ENCODE assay signal across 21 cellular contexts in the genomic region with DNA sequence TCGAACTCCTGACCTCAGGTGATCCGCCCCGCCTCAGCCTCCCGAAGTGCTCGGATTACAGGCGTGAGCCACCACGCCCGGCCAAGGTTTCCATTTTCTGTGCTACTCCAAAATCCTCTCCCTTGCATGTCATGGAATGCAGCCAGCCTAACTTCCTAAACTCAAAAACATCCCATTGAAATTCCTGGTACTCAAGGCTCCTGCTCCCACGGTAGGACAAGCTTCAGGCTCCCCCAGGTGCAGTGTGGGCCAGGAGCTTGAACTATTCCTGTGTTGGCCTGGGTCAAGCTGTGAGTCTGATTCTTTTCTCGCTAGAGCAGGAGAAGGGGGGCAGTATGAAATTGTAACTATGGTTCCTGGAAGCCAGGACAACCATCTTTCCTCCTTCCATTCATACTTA.
A peak's percentile ranks its signal among the peaks of the same experiment; 100 is the strongest.
DNase-seq lines count a peak whose midpoint lies in the region; ATAC-seq and TF ChIP-seq lines count a peak whose summit lies in the region.
"Had no signal": no experiment of that assay in that cellular context is flagged by ENCODE, and none has a peak within 500 bp of the region (broad histone marks: within the 10 kb centered on the region; RNA-seq: fewer than 3 reads in every experiment).

No MANE protein-coding gene starts in this region.

- no peak for TF ChIP-seq POLR2A in gastroesophageal sphincter (IDR thresholded peaks at IDR 0.05)
- no peak for TF ChIP-seq POLR2A in gastrocnemius medialis (IDR thresholded peaks at IDR 0.05)
- no peak for TF ChIP-seq POLR2A in uterus (IDR thresholded peaks at IDR 0.05)

- WGBS in right cardiac atrium = 79% methylated on average over 10 of the region's 10 CpGs
- 67 to 75% methylated on average over 6 to 8 of the region's 10 CpGs for WGBS in gastroesophageal sphincter (ENCODE audit: low coverage in 1 of 2), 2 donors

- TF ChIP-seq CTCF in gastroesophageal sphincter (IDR thresholded peaks at IDR 0.05) (no peak), gastrocnemius medialis (IDR thresholded peaks at IDR 0.05 in 4 of 5, conservative IDR thresholded peaks at IDR 0.05 in 1 of 5) (no peak), uterus (IDR thresholded peaks at IDR 0.05) (no peak)

- H3K9me3 ChIP-seq in right cardiac atrium (ENCODE audit: control insufficient read depth, low read length) (no peaks in the 10 kb centered on the region), gastroesophageal sphincter (no peaks in the 10 kb centered on the region), gastrocnemius medialis (no peaks in the 10 kb centered on the region), uterus (no peaks in the 10 kb centered on the region)
- H3K9me3 ChIP-seq: A549, BE2C had no signal

- H3K36me3 ChIP-seq in gastroesophageal sphincter = no peaks in the 10 kb centered on the region
- no peaks in the 10 kb centered on the region for H3K36me3 ChIP-seq in gastrocnemius medialis
- no peaks in the 10 kb centered on the region for H3K36me3 ChIP-seq in uterus
- H3K36me3 ChIP-seq: BE2C had no signal

- H3K4me3 ChIP-seq in right cardiac atrium (ENCODE audit: low read length) (no peak overlapping the region), gastroesophageal sphincter (no peak overlapping the region), gastrocnemius medialis (no peak overlapping the region), uterus (no peak overlapping the region)
- H3K4me3 ChIP-seq: A549 had no signal

- H3K27me3 ChIP-seq in right cardiac atrium (ENCODE audit: control insufficient read depth, insufficient read depth) (no peaks in the 10 kb centered on the region), gastroesophageal sphincter (no peaks in the 10 kb centered on the region), gastrocnemius medialis (no peaks in the 10 kb centered on the region), uterus (no peaks in the 10 kb centered on the region)
- H3K27me3 ChIP-seq: BE2C had no signal

- ATAC-seq in right cardiac atrium = no peak
- no peak for ATAC-seq in Right ventricle myocardium inferior
- no peak for ATAC-seq in gastroesophageal sphincter
- no peak for ATAC-seq in gastrocnemius medialis
- ATAC-seq: A549 had no signal

- peaks cover 24% of the 10 kb centered on the region for H3K4me1 ChIP-seq in right cardiac atrium (ENCODE audit: control insufficient read depth, insufficient read depth, low read length)
- peaks cover 35 to 100% (median 54%) of the 10 kb centered on the region in 3 donors for H3K4me1 ChIP-seq in gastroesophageal sphincter
- H3K4me1 ChIP-seq in gastrocnemius medialis = peaks cover 48% of the 10 kb centered on the region in 2 donors
- H3K4me1 ChIP-seq in uterus = peaks cover 12 to 20% of the 10 kb centered on the region in 2 donors
- H3K4me1 ChIP-seq: A549, BE2C had no signal

- in situ Hi-C loops in gastrocnemius medialis (cut with MboI; ENCODE audit: low sequenced_read_pairs in 4 of 4) = no loop called here

- H3K27ac ChIP-seq in right cardiac atrium (ENCODE audit: low read length) (peak overlapping the region; percentile 0), gastroesophageal sphincter (peak overlapping the region in 3 of 4 donors; percentile 87 to 92 (median 87)), gastrocnemius medialis (peak overlapping the region; percentile 9 to 75 (median 72)), uterus (peak overlapping the region; percentile 80 to 81)
- H3K27ac ChIP-seq: A549 had no signal

- TF ChIP-seq EP300 in gastroesophageal sphincter (IDR thresholded peaks at IDR 0.05) = no peak

- peak in 1 of 3 donors; percentile 37 for DNase-seq in right cardiac atrium
- no peak for DNase-seq in Right ventricle myocardium inferior (ENCODE audit: missing footprints)
- no peak for DNase-seq in gastrocnemius medialis
- no peak for DNase-seq in uterus
- DNase-seq in NCI-H524 (lab: John Stamatoyannopoulos, UW) = no peak
- no peak for DNase-seq in cerebellar nuclear complex (lab: John Stamatoyannopoulos, UW)
- DNase-seq in DMS 273 (lab: John Stamatoyannopoulos, UW; ENCODE audit: unreplicated experiment) = no peak
- DNase-seq: BE2C, EL, GF-D8, H9, HFFc6, Karpas-422, NCI-H1694, NCI-H2081, NCI-H2171, NCI-H345, NCI-H524 treated with DMSO at 0.1 percent for 48 hours, OCI-M1 had no signal

- intact Hi-C loops in right cardiac atrium (cut with DNase I) = no loop called here
- intact Hi-C loops in Right ventricle myocardium inferior (cut with DNase I) = no loop called here
- intact Hi-C loops in gastrocnemius medialis (cut with DNase I; ENCODE audit: low total_unique reads) = no loop called here
- intact Hi-C loops in uterus (cut with DNase I; ENCODE audit: low total_unique reads) = no loop called here

Comparison
In these comparisons a context has a peak if more than half of its experiments do, and no peak if none do; other contexts are left out.
1. H3K27ac ChIP-seq: peak in every context shown above with its lines; median percentile 87 in gastroesophageal sphincter; 80 in uterus; 72 in gastrocnemius medialis; 0 in right cardiac atrium.